ENCODE assay signal across 15 cellular contexts in genomic region chr1:203582568-203582967, GRCh38. TPM values are rescaled to one million over a fixed set of nuclear protein-coding genes. Genes with fewer than 3 reads are reported as not detected.
DNase-seq lines count a peak whose midpoint lies in the region; ATAC-seq and TF ChIP-seq lines count a peak whose summit lies in the region.
"Had no signal": no experiment of that assay in that cellular context is flagged by ENCODE, and none has a peak within 500 bp of the region (broad histone marks: within the 10 kb centered on the region; RNA-seq: fewer than 3 reads in every experiment).

No MANE protein-coding gene starts in this region.

- H3K9ac ChIP-seq in endodermal cell (ENCODE audit: extremely low read depth, low read length, poor library complexity, severe bottlenecking) (no peak overlapping the region), trophoblast cell (ENCODE audit: low read length) (no peak overlapping the region), mesenchymal stem cell (ENCODE audit: low read length) (no peak overlapping the region)
- H3K9ac ChIP-seq: BLaER1 treated with 17β-estradiol and CSF1 and Interleukin-3, amounts not matched to agents 10 nM and 100 nM had no signal

- intact Hi-C loops in right cardiac atrium (cut with DNase I): no loop called here
- intact Hi-C loops in Right ventricle myocardium inferior (cut with DNase I): no loop called here

- H2BK5ac ChIP-seq in trophoblast cell (ENCODE audit: low read depth, low read length, poor library complexity) (no peak overlapping the region), mesenchymal stem cell (ENCODE audit: low read depth, low read length, poor library complexity, severe bottlenecking) (no peak overlapping the region)

- no peak overlapping the region for H4K8ac ChIP-seq in trophoblast cell (ENCODE audit: low read depth, low read length)
- no peak overlapping the region for H4K8ac ChIP-seq in mesenchymal stem cell (ENCODE audit: low read length)

- H3K36me3 ChIP-seq in endodermal cell (ENCODE audit: control insufficient read depth, insufficient read depth, low read length) (no peaks in the 10 kb centered on the region), trophoblast cell (ENCODE audit: control insufficient read depth in 1 of 2, insufficient read depth in 2 of 2, low read length in 2 of 2) (no peaks in the 10 kb centered on the region), SJCRH30 (no peaks in the 10 kb centered on the region), mesenchymal stem cell (ENCODE audit: control insufficient read depth in 1 of 2, insufficient read depth in 2 of 2, low read depth in 1 of 2, low read length in 2 of 2) (no peaks in the 10 kb centered on the region)
- H3K36me3 ChIP-seq: BLaER1 treated with 17β-estradiol and CSF1 and Interleukin-3, amounts not matched to agents 10 nM and 100 nM had no signal

- no peaks in the 10 kb centered on the region for H3K36me3 Mint-ChIP-seq in endodermal cell (ENCODE audit: low read depth)
- H3K36me3 Mint-ChIP-seq: CD4-positive, CD25-positive, alpha-beta regulatory T cell had no signal

- no peak overlapping the region for H4K12ac ChIP-seq in trophoblast cell (ENCODE audit: low read depth, low read length)

- ATAC-seq in right cardiac atrium: peak; percentile 32 to 37
- no peak for ATAC-seq in Right ventricle myocardium inferior
- no peak for ATAC-seq in HG03097 (IDR thresholded peaks at IDR 0.05; ENCODE audit: low FRiP score, unreplicated experiment)
- ATAC-seq: GM12878, GM23338, HepG2 had no signal

- H3K9me3 ChIP-seq in right cardiac atrium (ENCODE audit: control insufficient read depth, low read length): no peaks in the 10 kb centered on the region
- H3K9me3 ChIP-seq in endodermal cell (ENCODE audit: control insufficient read depth, low read length): no peaks in the 10 kb centered on the region
- H3K9me3 ChIP-seq in trophoblast cell (ENCODE audit: insufficient read depth, low read depth, low read length): no peaks in the 10 kb centered on the region
- H3K9me3 ChIP-seq in SJCRH30 (replicated peaks): no peaks in the 10 kb centered on the region
- no peaks in the 10 kb centered on the region for H3K9me3 ChIP-seq in mesenchymal stem cell (ENCODE audit: control insufficient read depth, low read length)
- H3K9me3 ChIP-seq: BLaER1 treated with 17β-estradiol and CSF1 and Interleukin-3, amounts not matched to agents 10 nM and 100 nM had no signal

- peaks cover 2% of the 10 kb centered on the region for H3K79me2 ChIP-seq in trophoblast cell (ENCODE audit: control insufficient read depth, insufficient read depth, low read length, poor library complexity)

- H3K9me3 Mint-ChIP-seq in endodermal cell: no peaks in the 10 kb centered on the region
- H3K9me3 Mint-ChIP-seq: GM23338, H9 had no signal

- no peak for TF ChIP-seq CTCF in endodermal cell (conservative IDR thresholded peaks at IDR 0.05)

- H3K27ac Mint-ChIP-seq in endodermal cell: no peak overlapping the region
- H3K27ac Mint-ChIP-seq: CD4-positive, CD25-positive, alpha-beta regulatory T cell; GM23338; H9 had no signal

- H3K27me3 Mint-ChIP-seq in endodermal cell (ENCODE audit: insufficient read depth): no peaks in the 10 kb centered on the region

- no peak overlapping the region for H3K4me3 Mint-ChIP-seq in endodermal cell
- H3K4me3 Mint-ChIP-seq: CD4-positive, CD25-positive, alpha-beta regulatory T cell; GM23338; H9 had no signal

- H3K79me1 ChIP-seq in trophoblast cell (ENCODE audit: low read length) (peaks cover 9% of the 10 kb centered on the region), mesenchymal stem cell (replicated peaks; ENCODE audit: low read length, poor library complexity, severe bottlenecking) (no peaks in the 10 kb centered on the region)

- H3K14ac ChIP-seq in trophoblast cell (ENCODE audit: low read length) (peak overlapping the region; percentile 21), mesenchymal stem cell (ENCODE audit: low read length in 2 of 2) (no peak overlapping the region)

- H3K27me3 ChIP-seq in right cardiac atrium (ENCODE audit: control insufficient read depth, insufficient read depth): no peaks in the 10 kb centered on the region
- H3K27me3 ChIP-seq in endodermal cell (ENCODE audit: control insufficient read depth, insufficient read depth, low read length, poor library complexity, severe bottlenecking): no peaks in the 10 kb centered on the region
- no peaks in the 10 kb centered on the region for H3K27me3 ChIP-seq in trophoblast cell (ENCODE audit: insufficient read depth, low read length)
- H3K27me3 ChIP-seq in SJCRH30: no peaks in the 10 kb centered on the region
- peaks cover 0 to 25% of the 10 kb centered on the region in 2 experiments for H3K27me3 ChIP-seq in mesenchymal stem cell (ENCODE audit: control insufficient read depth in 1 of 2, insufficient read depth in 1 of 2, low read length in 2 of 2)
- H3K27me3 ChIP-seq: BLaER1 treated with 17β-estradiol and CSF1 and Interleukin-3, amounts not matched to agents 10 nM and 100 nM had no signal

- H3K4me3 ChIP-seq in right cardiac atrium (ENCODE audit: low read length) (no peak overlapping the region), endodermal cell (ENCODE audit: low read length) (no peak overlapping the region), trophoblast cell (ENCODE audit: low read depth, low read length) (no peak overlapping the region), SJCRH30 (no peak overlapping the region), mesenchymal stem cell (ENCODE audit: insufficient read depth in 1 of 2, low read depth in 1 of 2, low read length in 2 of 2) (no peak overlapping the region)
- H3K4me3 ChIP-seq: BLaER1 treated with 17β-estradiol and CSF1 and Interleukin-3, amounts not matched to agents 10 nM and 100 nM; GM12878; GM23338 had no signal

- H2AK5ac ChIP-seq in trophoblast cell (ENCODE audit: low read length) (no peak overlapping the region), mesenchymal stem cell (ENCODE audit: low read length, severe bottlenecking) (no peak overlapping the region)

- H2BK12ac ChIP-seq in trophoblast cell (ENCODE audit: low read length): peak overlapping the region; percentile 6
- H2BK12ac ChIP-seq in mesenchymal stem cell (ENCODE audit: low read length in 2 of 2): no peak overlapping the region

- H2AFZ ChIP-seq in trophoblast cell (ENCODE audit: insufficient read depth, low read length, poor library complexity) (no peak overlapping the region), mesenchymal stem cell (ENCODE audit: low read depth, low read length) (no peak overlapping the region)
- H2AFZ ChIP-seq: GM23338 had no signal

- H3K27ac ChIP-seq in right cardiac atrium (ENCODE audit: low read length): no peak overlapping the region
- no peak overlapping the region for H3K27ac ChIP-seq in endodermal cell (ENCODE audit: low read depth, low read length)
- no peak overlapping the region for H3K27ac ChIP-seq in trophoblast cell (ENCODE audit: low read depth, low read length)
- no peak overlapping the region for H3K27ac ChIP-seq in SJCRH30
- H3K27ac ChIP-seq in mesenchymal stem cell (ENCODE audit: low read length, poor library complexity, severe bottlenecking): no peak overlapping the region
- H3K27ac ChIP-seq: BLaER1 treated with 17β-estradiol and CSF1 and Interleukin-3, amounts not matched to agents 10 nM and 100 nM had no signal

- DNase-seq in right cardiac atrium (no peak), Right ventricle myocardium inferior (ENCODE audit: missing footprints) (no peak), endodermal cell (peak; percentile 35), trophoblast cell (no peak), SJCRH30 (no peak), mesenchymal stem cell (no peak)
- DNase-seq: ACHN; CD4-positive, CD25-positive, alpha-beta regulatory T cell; DMS53; H9 had no signal

- no peaks in the 10 kb centered on the region for H3K4me1 ChIP-seq in right cardiac atrium (ENCODE audit: control insufficient read depth, insufficient read depth, low read length)
- peaks cover 5% of the 10 kb centered on the region for H3K4me1 ChIP-seq in endodermal cell (ENCODE audit: control insufficient read depth, insufficient read depth, low read length)
- H3K4me1 ChIP-seq in trophoblast cell (ENCODE audit: control insufficient read depth in 1 of 2, insufficient read depth in 2 of 2, low read length in 2 of 2): peaks cover 10 to 15% of the 10 kb centered on the region in 2 experiments
- H3K4me1 ChIP-seq in SJCRH30: no peaks in the 10 kb centered on the region
- peaks cover 2% of the 10 kb centered on the region for H3K4me1 ChIP-seq in mesenchymal stem cell (ENCODE audit: control insufficient read depth, insufficient read depth, low read depth, low read length)
- H3K4me1 ChIP-seq: BLaER1 treated with 17β-estradiol and CSF1 and Interleukin-3, amounts not matched to agents 10 nM and 100 nM had no signal

- no peak overlapping the region for H2BK120ac ChIP-seq in trophoblast cell (ENCODE audit: insufficient read depth, low read length, poor library complexity)
- H2BK120ac ChIP-seq in mesenchymal stem cell (ENCODE audit: low read depth, low read length): no peak overlapping the region

- H3K18ac ChIP-seq in trophoblast cell (ENCODE audit: low read length) (peak overlapping the region; percentile 27), mesenchymal stem cell (ENCODE audit: low read depth in 1 of 2, low read length in 2 of 2) (no peak overlapping the region)

- WGBS in right cardiac atrium: 84% methylated on average over 3 of the region's 3 CpGs
- 88 to 92% methylated on average over 2 to 3 of the region's 3 CpGs for WGBS in endodermal cell (ENCODE audit: insufficient coverage in 1 of 2, insufficient read length in 1 of 2), 2 experiments
- no CpG with 5 or more reads among the region's 3 CpGs for WGBS in trophoblast cell (ENCODE audit: extremely low coverage, insufficient coverage, insufficient read length)
- 91% methylated on average over 3 of the region's 3 CpGs for WGBS in mesenchymal stem cell

- H3K23ac ChIP-seq in trophoblast cell (ENCODE audit: low read length): no peak overlapping the region
- no peak overlapping the region for H3K23ac ChIP-seq in mesenchymal stem cell (ENCODE audit: low read length in 2 of 2)

- no peak overlapping the region for H3K4me2 ChIP-seq in trophoblast cell (ENCODE audit: low read length)
- H3K4me2 ChIP-seq in mesenchymal stem cell (ENCODE audit: low read length, poor library complexity, severe bottlenecking): no peak overlapping the region
- H3K4me2 ChIP-seq: BLaER1 treated with 17β-estradiol and CSF1 and Interleukin-3, amounts not matched to agents 10 nM and 100 nM; GM23338 had no signal

- peaks cover 27% of the 10 kb centered on the region for H3K4me1 Mint-ChIP-seq in endodermal cell
- H3K4me1 Mint-ChIP-seq: CD4-positive, CD25-positive, alpha-beta regulatory T cell; GM23338 had no signal

- no peak overlapping the region for H2BK15ac ChIP-seq in mesenchymal stem cell (ENCODE audit: low read depth, poor library complexity, severe bottlenecking)

- H3K4ac ChIP-seq in trophoblast cell (ENCODE audit: low read depth, low read length): no peak overlapping the region
- H3K4ac ChIP-seq in mesenchymal stem cell (ENCODE audit: low read depth in 1 of 2, low read length in 2 of 2): no peak overlapping the region

- peak overlapping the region; percentile 20 for H4K91ac ChIP-seq in trophoblast cell (ENCODE audit: low read depth, low read length)
- no peak overlapping the region for H4K91ac ChIP-seq in mesenchymal stem cell (ENCODE audit: low read length)

RNA-seq across cellular contexts. Expression of gene ATP2B4, which starts 44.1 kb away (rescaled TPM):
- total RNA-seq in right cardiac atrium: 100 to 1,000 TPM in 3 of 4 donors, 10 to 100 TPM in 1; 97.0 to 132 (median 112) TPM
- 65.7 TPM for polyA plus RNA-seq in right cardiac atrium
- total RNA-seq in Right ventricle myocardium inferior: 87.1 TPM
- total RNA-seq in endodermal cell: 10 to 100 TPM; 34.9 to 60.0 TPM
- 67.4 TPM for polyA plus RNA-seq in endodermal cell (2013, experiment 1 of 2)
- 64.6 TPM for polyA plus RNA-seq in endodermal cell (2013, experiment 2 of 2)
- polyA plus RNA-seq in trophoblast cell (2013): 278 and 279 TPM in 2 replicates
- total RNA-seq in SJCRH30 (2014; rRNA removed; shearing (Covaris generic)): 42.5 and 44.4 TPM in 2 replicates
- polyA plus RNA-seq in mesenchymal stem cell (2013, experiment 1 of 2): 58.0 TPM
- 58.7 TPM for polyA plus RNA-seq in mesenchymal stem cell (2013, experiment 2 of 2)

Comparison
In these comparisons a context has a peak if more than half of its experiments do, and no peak if none do; other contexts are left out.
1. ATAC-seq: peak in right cardiac atrium (2 of 2); none in Right ventricle myocardium inferior (single experiment) and HG03097 (single experiment).